Comparison of ENCODE assay signal across 18 cellular contexts in genomic region chr17:17164156-17164555, GRCh38. TPM values are rescaled to one million over a fixed set of nuclear protein-coding genes. Genes with fewer than 3 reads are reported as not detected.
A peak's percentile ranks its signal among the peaks of the same experiment; 100 is the strongest.
DNase-seq lines count a peak whose midpoint lies in the region; ATAC-seq, FAIRE-seq and TF ChIP-seq lines count a peak whose summit lies in the region.
"Had no signal": no experiment of that assay in that cellular context is flagged by ENCODE, and none has a peak within 500 bp of the region (broad histone marks: within the 10 kb centered on the region; RNA-seq: fewer than 3 reads in every experiment).

No MANE protein-coding gene starts in this region.

- no peak for TF ChIP-seq POLR2A in testis (IDR thresholded peaks at IDR 0.05)

- no peak overlapping the region for H3K9ac ChIP-seq in kidney (ENCODE audit: low read length in 2 of 2)

- peak overlapping the region; percentile 15 for H3K27ac ChIP-seq in RWPE1
- H3K27ac ChIP-seq in kidney (ENCODE audit: low read depth in 2 of 2, low read length in 2 of 2) = no peak overlapping the region
- no peak overlapping the region for H3K27ac ChIP-seq in testis
- H3K27ac ChIP-seq: 22Rv1, A549 had no signal

- TF ChIP-seq CTCF in RWPE1 (conservative IDR thresholded peaks at IDR 0.05; ENCODE audit: low read depth) (no peak), kidney (IDR thresholded peaks at IDR 0.05; ENCODE audit: borderline replicate concordance, extremely low read depth, insufficient read depth) (no peak), testis (IDR thresholded peaks at IDR 0.05) (no peak), GM10266 (IDR thresholded peaks at IDR 0.05; ENCODE audit: control insufficient read depth, insufficient read depth, low read depth, missing control alignments) (no peak)

- intact Hi-C loops in kidney (cut with DNase I) (no loop called here), testis (cut with DNase I; ENCODE audit: low total_unique reads) (no loop called here)

- peaks cover 0 to 14% of the 10 kb centered on the region in 2 donors for H3K36me3 Mint-ChIP-seq in activated naive CD4-positive, alpha-beta T cell treated with anti-CD3 and anti-CD28 coated beads, Interleukin-2, amount 50 U/mL, for 72 hours

- ATAC-seq in activated naive CD4-positive, alpha-beta T cell treated with anti-CD3 and anti-CD28 coated beads, Interleukin-2, amount 50 U/mL, for 72 hours = no peak
- ATAC-seq: A549, GM12878 had no signal

- CTCF ChIA-PET in RWPE1 (lab: Yijun Ruan, JAX) = interaction anchor here (0.6 to 1.0 kb wide), 2 partner anchors 18 to 23 kb away, joined by 3 to 10 read pairs; no protein-coding TSS in a partner anchor

- DNase-seq in activated naive CD4-positive, alpha-beta T cell treated with anti-CD3 and anti-CD28 coated beads, Interleukin-2, amount 50 U/mL, for 72 hours (ENCODE audit: low spot score in 2 of 2) = no peak
- no peak for DNase-seq in activated naive CD4-positive, alpha-beta T cell (lab: John Stamatoyannopoulos, UW)
- DNase-seq in RWPE1 (ENCODE audit: low spot score) (no peak), kidney (peak; percentile 73), testis (peak; percentile 36), SIG-M5 treated with dmso at 0.1 percent for 504 hours (lab: John Stamatoyannopoulos, UW; ENCODE audit: unreplicated experiment) (no peak), GM10266 (ENCODE audit: extremely low spot score) (no peak)
- DNase-seq: AML-193; CD4-positive, alpha-beta memory T cell; DMS79 treated with DMSO at 0.1 percent for 48 hours; GF-D8; H9 had no signal

- H3K36me3 ChIP-seq in kidney (ENCODE audit: control insufficient read depth in 1 of 2, insufficient read depth in 2 of 2, low read length in 2 of 2) (peaks cover 46 to 60% of the 10 kb centered on the region in 2 donors), testis (ENCODE audit: low read depth, missing control alignments) (peaks cover 9% of the 10 kb centered on the region)

- H3K4me1 ChIP-seq in kidney (ENCODE audit: control insufficient read depth in 1 of 2, insufficient read depth in 1 of 2, low read depth in 1 of 2, low read length in 2 of 2) = no peaks in the 10 kb centered on the region
- no peaks in the 10 kb centered on the region for H3K4me1 ChIP-seq in testis
- H3K4me1 ChIP-seq: A549 had no signal

- peak overlapping the region; percentile 12 to 92 for H3K27ac Mint-ChIP-seq in activated naive CD4-positive, alpha-beta T cell treated with anti-CD3 and anti-CD28 coated beads, Interleukin-2, amount 50 U/mL, for 72 hours
- H3K27ac Mint-ChIP-seq: CD14-positive monocyte had no signal

- WGBS in testis, 2 donors = 88 to 94% methylated on average over 20 to 25 of the region's 25 CpGs

- H3K4me3 ChIP-seq in kidney (ENCODE audit: low read length in 2 of 2) = no peak overlapping the region
- no peak overlapping the region for H3K4me3 ChIP-seq in testis
- H3K4me3 ChIP-seq: A549, GM12878 had no signal

- H3K27me3 ChIP-seq in testis = no peaks in the 10 kb centered on the region

- H3K9me3 ChIP-seq in kidney (ENCODE audit: control insufficient read depth in 1 of 2, low read length in 2 of 2) (no peaks in the 10 kb centered on the region), testis (no peaks in the 10 kb centered on the region)
- H3K9me3 ChIP-seq: A549 had no signal

- POLR2A ChIA-PET in RWPE1 (lab: Yijun Ruan, JAX; ENCODE audit: low non-redundant PET) = no interaction called here

- no peak for FAIRE-seq in kidney (lab: Jason Lieb, UNC)
- FAIRE-seq: A549, GM12878, GM19239, H1 had no signal

- H3K9me3 Mint-ChIP-seq in activated naive CD4-positive, alpha-beta T cell treated with anti-CD3 and anti-CD28 coated beads, Interleukin-2, amount 50 U/mL, for 72 hours = no peaks in the 10 kb centered on the region
- H3K9me3 Mint-ChIP-seq: CD14-positive monocyte; CD4-positive, alpha-beta memory T cell; H9 had no signal

RNA-seq across cellular contexts. Expression of gene PLD6, which starts 42.0 kb away (rescaled TPM):
- 1 to 10 TPM; 9.2 to 9.6 TPM for total RNA-seq in activated naive CD4-positive, alpha-beta T cell treated with anti-CD3 and anti-CD28 coated beads, Interleukin-2, amount 50 U/mL, for 72 hours
- 3.7 TPM for total RNA-seq in kidney
- polyA plus RNA-seq in kidney (ENCODE audit: insufficient read depth, low read depth, low replicate concordance) = 2.9 TPM
- 10 to 100 TPM; 39.9 to 44.2 TPM for total RNA-seq in testis
- polyA plus RNA-seq in testis (ENCODE audit: insufficient read depth, low read depth, low replicate concordance) = 41.5 TPM

Comparison
In these comparisons a context has a peak if more than half of its experiments do, and no peak if none do; other contexts are left out.
1. DNase-seq: peak in kidney (single experiment) and testis (single experiment); none in activated naive CD4-positive, alpha-beta T cell treated with anti-CD3 and anti-CD28 coated beads, Interleukin-2, amount 50 U/mL, for 72 hours (0 of 2), activated naive CD4-positive, alpha-beta T cell (0 of 4), RWPE1 (single experiment), SIG-M5 treated with dmso at 0.1 percent for 504 hours (single experiment) and GM10266 (single experiment).